In genomic region chr17:42081516-42082129, GRCh38 we compare ENCODE assay signal across 27 cellular contexts. TPM values are rescaled to one million over a fixed set of nuclear protein-coding genes. Genes with fewer than 3 reads are reported as not detected.
"Had no signal": no experiment of that assay in that cellular context is flagged by ENCODE, and none has a peak within 500 bp of the region (broad histone marks: within the 10 kb centered on the region; RNA-seq: fewer than 3 reads in every experiment).

No MANE protein-coding gene starts in this region.

- H3K4me3 ChIP-seq: colonic mucosa, dorsolateral prefrontal cortex, esophagus muscularis mucosa, hepatocyte, ovary, prostate gland, upper lobe of left lung had no signal

- H2AFZ ChIP-seq: hepatocyte had no signal

- H3K27ac Mint-ChIP-seq: activated CD4-positive, alpha-beta memory T cell treated with anti-CD3 and anti-CD28 coated beads for 36 hours; activated naive CD4-positive, alpha-beta T cell treated with anti-CD3 and anti-CD28 coated beads for 36 hours; activated naive CD8-positive, alpha-beta T cell treated with anti-CD3 and anti-CD28 coated beads, Interleukin-2, amount 10 ng/mL, durations not matched to agents 7 days and 5 days; activated T-cell treated with anti-CD3 and anti-CD28 coated beads, Interleukin-2, amount 50 U/mL, for 72 hours; mesothelial cell of epicardium; natural killer cell had no signal

- H3K4me1 ChIP-seq: colonic mucosa, esophagus muscularis mucosa, prostate gland, upper lobe of left lung had no signal

- H3K27ac ChIP-seq: colonic mucosa, dorsolateral prefrontal cortex, esophagus muscularis mucosa, hepatocyte, ovary, prostate gland, upper lobe of left lung had no signal

- H3K27me3 ChIP-seq: colonic mucosa, dorsolateral prefrontal cortex, hepatocyte, ovary, upper lobe of left lung had no signal

- H3K9me3 ChIP-seq: colonic mucosa, esophagus muscularis mucosa, ovary, prostate gland, upper lobe of left lung had no signal

- H3K4me1 Mint-ChIP-seq: activated naive CD8-positive, alpha-beta T cell treated with anti-CD3 and anti-CD28 coated beads, Interleukin-2, amount 10 ng/mL, durations not matched to agents 7 days and 5 days; mesothelial cell of epicardium; natural killer cell had no signal

- H3K4me3 Mint-ChIP-seq: activated CD4-positive, alpha-beta memory T cell treated with anti-CD3 and anti-CD28 coated beads for 36 hours; activated naive CD4-positive, alpha-beta T cell treated with anti-CD3 and anti-CD28 coated beads for 36 hours; activated naive CD8-positive, alpha-beta T cell treated with anti-CD3 and anti-CD28 coated beads, Interleukin-2, amount 10 ng/mL, durations not matched to agents 7 days and 5 days; activated T-cell treated with anti-CD3 and anti-CD28 coated beads, Interleukin-2, amount 50 U/mL, for 72 hours; effector memory CD8-positive, alpha-beta T cell; mesothelial cell of epicardium; natural killer cell had no signal

- H3K9me3 Mint-ChIP-seq: activated CD4-positive, alpha-beta memory T cell treated with anti-CD3 and anti-CD28 coated beads for 36 hours; activated naive CD4-positive, alpha-beta T cell treated with anti-CD3 and anti-CD28 coated beads for 36 hours; activated naive CD8-positive, alpha-beta T cell treated with anti-CD3 and anti-CD28 coated beads, Interleukin-2, amount 10 ng/mL, durations not matched to agents 7 days and 5 days; activated T-cell treated with anti-CD3 and anti-CD28 coated beads, Interleukin-2, amount 50 U/mL, for 72 hours; effector memory CD8-positive, alpha-beta T cell; mesothelial cell of epicardium; natural killer cell had no signal

- H3K36me3 ChIP-seq: colonic mucosa, esophagus muscularis mucosa, ovary, prostate gland, upper lobe of left lung had no signal

- H3K4me2 ChIP-seq: hepatocyte had no signal

- FAIRE-seq: bronchial epithelial cell, endothelial cell of umbilical vein, frontal cortex had no signal

- H3K36me3 Mint-ChIP-seq: activated CD4-positive, alpha-beta memory T cell treated with anti-CD3 and anti-CD28 coated beads for 36 hours; activated naive CD8-positive, alpha-beta T cell treated with anti-CD3 and anti-CD28 coated beads, Interleukin-2, amount 10 ng/mL, durations not matched to agents 7 days and 5 days; mesothelial cell of epicardium; natural killer cell had no signal

- ATAC-seq: activated T-cell treated with anti-CD3 and anti-CD28 coated beads, Interleukin-2, amount 50 U/mL, for 72 hours; effector memory CD8-positive, alpha-beta T cell; left ventricle myocardium superior; natural killer cell had no signal

- H3K27me3 Mint-ChIP-seq: activated CD4-positive, alpha-beta memory T cell treated with anti-CD3 and anti-CD28 coated beads for 36 hours; activated naive CD8-positive, alpha-beta T cell treated with anti-CD3 and anti-CD28 coated beads, Interleukin-2, amount 10 ng/mL, durations not matched to agents 7 days and 5 days; effector memory CD8-positive, alpha-beta T cell had no signal

- DNase-seq: activated CD4-positive, alpha-beta memory T cell treated with anti-CD3 and anti-CD28 coated beads for 36 hours; activated CD4-positive, alpha-beta T cell treated with anti-CD3 and anti-CD28 coated beads for 48 hours; activated effector memory CD4-positive, alpha-beta T cell treated with Interleukin-2 at 50 U/mL for 16 hours; activated naive CD4-positive, alpha-beta T cell treated with anti-CD3 and anti-CD28 coated beads for 36 hours; activated naive CD8-positive, alpha-beta T cell treated with anti-CD3 and anti-CD28 coated beads, Interleukin-2, amount 10 ng/mL, durations not matched to agents 7 days and 5 days; activated T-cell treated with anti-CD3 and anti-CD28 coated beads, Interleukin-2, amount 50 U/mL, for 72 hours; amniotic stem cell; colonic mucosa; dorsolateral prefrontal cortex; effector memory CD8-positive, alpha-beta T cell; glutamatergic neuron; left ventricle myocardium superior; natural killer cell; ovary; stimulated activated CD4-positive, alpha-beta T cell treated with anti-CD3 and anti-CD28 coated beads, Interleukin-2, amount 100 ng/mL, for 48 hours; stimulated activated CD8-positive, alpha-beta memory T cell treated with anti-CD3 and anti-CD28 coated beads, Interleukin-4, amount 100 ng/mL, for 48 hours; stimulated activated naive CD4-positive, alpha-beta T cell treated with Interleukin-2 at 50 U/mL for 16 hours; upper lobe of left lung had no signal

- H3K79me2 ChIP-seq: hepatocyte had no signal

RNA-seq across cellular contexts. Expression of gene ZNF385C, which starts 16.6 kb away (rescaled TPM):
- total RNA-seq: endothelial cell of umbilical vein; T-helper 2 cell treated with Interferon-gamma antibody and Interleukin-4, amounts not matched to agents 100 ng/mL and 5 ng/mL, for 36 hours had no signal

RNA-seq across cellular contexts. Expression of gene HSPB9, which starts 41.0 kb away (rescaled TPM):
- total RNA-seq: activated CD4-positive, alpha-beta memory T cell treated with anti-CD3 and anti-CD28 coated beads for 36 hours; activated naive CD4-positive, alpha-beta T cell treated with anti-CD3 and anti-CD28 coated beads for 36 hours; bronchial epithelial cell; colonic mucosa; endothelial cell of umbilical vein; hepatocyte; mammary epithelial cell; mesothelial cell of epicardium; natural killer cell; T-helper 2 cell treated with Interferon-gamma antibody and Interleukin-4, amounts not matched to agents 100 ng/mL and 5 ng/mL, for 36 hours had no signal
- polyA plus RNA-seq: endothelial cell of umbilical vein, mammary epithelial cell had no signal
